8 cellular contexts compared by ENCODE assay signal in genomic region chr2:161308178-161308955, GRCh38. TPM values are rescaled to one million over a fixed set of nuclear protein-coding genes. Genes with fewer than 3 reads are reported as not detected.
A peak's percentile ranks its signal among the peaks of the same experiment; 100 is the strongest.
DNase-seq lines count a peak whose midpoint lies in the region; ATAC-seq and TF ChIP-seq lines count a peak whose summit lies in the region.

TSS of gene PSMD14 (plus strand) at chr2:161308425. CDS start at chr2:161318826, 10,401 bp downstream.

- TF ChIP-seq CTCF in OCI-LY3 (IDR thresholded peaks at IDR 0.05; ENCODE audit: low read depth, low read length), result no peak

- peaks cover 62% of the 10 kb centered on the region for H3K79me2 ChIP-seq in OCI-LY3 (ENCODE audit: low read length)

- peaks cover 10% of the 10 kb centered on the region for H3K36me3 ChIP-seq in OCI-LY3 (replicated peaks; ENCODE audit: low read depth, low read length)

- H3K4me3 ChIP-seq in OCI-LY3 (ENCODE audit: low read length) (peak within 1 kb of the TSS; percentile 94), mononuclear cell (ENCODE audit: low read length) (peak within 1 kb of the TSS; percentile 85)

- H4K20me1 ChIP-seq in OCI-LY3 (ENCODE audit: insufficient read depth, low read length), result peaks cover 5% of the 10 kb centered on the region

- H3K27ac ChIP-seq in OCI-LY3 (ENCODE audit: low read length), result peak within 1 kb of the TSS; percentile 77

- H3K4me1 ChIP-seq in OCI-LY3 (ENCODE audit: low read length), result peaks cover 18% of the 10 kb centered on the region
- H3K4me1 ChIP-seq in mononuclear cell (ENCODE audit: insufficient read depth, low read length), result peaks cover 28% of the 10 kb centered on the region

- no peaks in the 10 kb centered on the region for H3K27me3 ChIP-seq in OCI-LY3 (ENCODE audit: low read depth, low read length)
- H3K27me3 ChIP-seq in mononuclear cell (ENCODE audit: insufficient read depth, low read length), result no peaks in the 10 kb centered on the region

- ATAC-seq in GM21515 (IDR thresholded peaks at IDR 0.05; ENCODE audit: unreplicated experiment), result peak; percentile 98

- H3K9me3 ChIP-seq in OCI-LY3 (ENCODE audit: insufficient read depth, low read length) (peaks cover 5% of the 10 kb centered on the region; the same call in 1 of the 2 replicates), mononuclear cell (ENCODE audit: low read depth, low read length) (peaks cover 6% of the 10 kb centered on the region)

- peak within 1 kb of the TSS; percentile 95 for H2AFZ ChIP-seq in OCI-LY3 (ENCODE audit: low read depth, low read length)

- peak within 1 kb of the TSS; percentile 91 for H3K4me2 ChIP-seq in OCI-LY3 (ENCODE audit: low read length)

- DNase-seq in D341Med (ENCODE audit: low spot score), result peak; percentile 86
- peak; percentile 78 for DNase-seq in HuH-7 (ENCODE audit: low spot score)
- peak; percentile 77 for DNase-seq in activated T-cell treated with anti-CD3 and anti-CD28 coated beads for 1 hour (ENCODE audit: low read depth)
- DNase-seq in epidermal melanocyte (ENCODE audit: insufficient read length, low spot score), result peak; percentile 43
- peak; percentile 67 to 78 for DNase-seq in stimulated activated CD8-positive, alpha-beta memory T cell treated with anti-CD3 and anti-CD28 coated beads, Interleukin-4, amount 100 ng/mL, for 1 hour (ENCODE audit: low read depth in 2 of 2, low spot score in 1 of 2)

- H3K9ac ChIP-seq in OCI-LY3 (ENCODE audit: low read length), result peak within 1 kb of the TSS; percentile 96

RNA-seq across cellular contexts. Expression of gene PSMD14, which starts in this region (rescaled TPM):
- total RNA-seq in mononuclear cell, result 34.2 TPM

Comparison
In these comparisons a context has a peak if more than half of its experiments do, and no peak if none do; other contexts are left out.
1. Peak in every context shown above with its lines: DNase-seq, ATAC-seq, H3K4me3 ChIP-seq and H3K27ac ChIP-seq.